In the genomic region with DNA sequence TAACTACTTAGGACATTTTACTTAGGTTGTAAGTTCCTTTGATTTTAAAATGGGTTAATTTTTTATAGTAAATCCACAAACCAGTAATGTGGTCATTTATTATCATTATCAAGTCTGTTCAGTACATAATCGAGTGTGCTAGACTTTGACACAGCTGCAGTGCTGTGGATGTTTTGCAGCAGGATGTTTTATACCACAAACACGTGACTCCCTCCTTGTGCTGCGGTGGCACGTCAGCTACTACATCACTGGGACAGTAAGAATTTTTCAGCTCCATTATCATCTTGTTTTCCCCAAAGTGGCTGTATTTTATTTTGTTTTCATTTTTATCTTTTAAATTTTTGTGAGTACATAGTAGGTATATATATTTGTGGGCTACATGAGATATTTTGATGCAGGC, we compare ENCODE assay signal across 18 cellular contexts.
DNase-seq lines count a peak whose midpoint lies in the region; ATAC-seq and TF ChIP-seq lines count a peak whose summit lies in the region.
"Had no signal": no experiment of that assay in that cellular context is flagged by ENCODE, and none has a peak within 500 bp of the region (broad histone marks: within the 10 kb centered on the region; RNA-seq: fewer than 3 reads in every experiment).

No MANE protein-coding gene starts in this region.

- H3K4me1 Mint-ChIP-seq in activated CD8-positive, alpha-beta memory T cell treated with anti-CD3 and anti-CD28 coated beads, Interleukin-2, amount 10 ng/mL, durations not matched to agents 7 days and 5 days, result peaks cover 6% of the 10 kb centered on the region
- H3K4me1 Mint-ChIP-seq in CD8-positive, alpha-beta T cell (ENCODE audit: low read depth), result peaks cover 25% of the 10 kb centered on the region
- H3K4me1 Mint-ChIP-seq in naive thymus-derived CD8-positive, alpha-beta T cell, result peaks cover 3 to 16% (median 14%) of the 10 kb centered on the region in 4 donors

- H3K27me3 Mint-ChIP-seq in activated CD8-positive, alpha-beta memory T cell treated with anti-CD3 and anti-CD28 coated beads, Interleukin-2, amount 10 ng/mL, durations not matched to agents 7 days and 5 days, result no peaks in the 10 kb centered on the region
- no peaks in the 10 kb centered on the region for H3K27me3 Mint-ChIP-seq in CD8-positive, alpha-beta T cell (ENCODE audit: low read depth)
- no peaks in the 10 kb centered on the region for H3K27me3 Mint-ChIP-seq in naive thymus-derived CD8-positive, alpha-beta T cell

- intact Hi-C loops in CD8-positive, alpha-beta T cell (cut with DNase I, micrococcal nuclease), result loop anchor here in 1 of 2 experiments (5.0 kb wide), 1 partner anchor 67 kb away; no protein-coding TSS in a partner anchor

- in situ Hi-C loops in G401 (cut with HindIII; ENCODE audit: low sequenced_read_pairs), result no loop called here

- H3K4me3 Mint-ChIP-seq in activated CD8-positive, alpha-beta memory T cell treated with anti-CD3 and anti-CD28 coated beads, Interleukin-2, amount 10 ng/mL, durations not matched to agents 7 days and 5 days, result no peak overlapping the region
- H3K4me3 Mint-ChIP-seq in CD8-positive, alpha-beta T cell, result no peak overlapping the region
- H3K4me3 Mint-ChIP-seq in naive thymus-derived CD8-positive, alpha-beta T cell, result no peak overlapping the region
- H3K4me3 Mint-ChIP-seq: nephron progenitor cell had no signal

- CTCF ChIA-PET in activated CD8-positive, alpha-beta memory T cell treated with anti-CD3 and anti-CD28 coated beads, Interleukin-2, amount 10 ng/mL, durations not matched to agents 7 days and 5 days (lab: Charles Lee), result no interaction called here
- CTCF ChIA-PET in CD8-positive, alpha-beta T cell (lab: Charles Lee), result no interaction called here

- peaks cover 9% of the 10 kb centered on the region for H3K36me3 Mint-ChIP-seq in activated CD8-positive, alpha-beta memory T cell treated with anti-CD3 and anti-CD28 coated beads, Interleukin-2, amount 10 ng/mL, durations not matched to agents 7 days and 5 days
- H3K36me3 Mint-ChIP-seq in CD8-positive, alpha-beta T cell, result peaks cover 46% of the 10 kb centered on the region
- H3K36me3 Mint-ChIP-seq in naive thymus-derived CD8-positive, alpha-beta T cell, result peaks cover 0 to 52% (median 27%) of the 10 kb centered on the region in 3 donors

- no peak overlapping the region for H3K27ac ChIP-seq in CD8-positive, alpha-beta T cell (ENCODE audit: low read depth, low read length)
- H3K27ac ChIP-seq: KMS-11, prostate gland had no signal

- H3K4me3 ChIP-seq in CD8-positive, alpha-beta T cell (ENCODE audit: low read depth, low read length), result no peak overlapping the region
- H3K4me3 ChIP-seq: HAP-1, prostate gland had no signal

- H3K36me3 ChIP-seq in CD8-positive, alpha-beta T cell (ENCODE audit: insufficient read depth, low read length), result no peaks in the 10 kb centered on the region
- H3K36me3 ChIP-seq: HAP-1, prostate gland had no signal

- ATAC-seq in activated CD8-positive, alpha-beta memory T cell treated with anti-CD3 and anti-CD28 coated beads, Interleukin-2, amount 10 ng/mL, durations not matched to agents 7 days and 5 days, result peak; percentile 81
- ATAC-seq in CD8-positive, alpha-beta T cell, result peak; percentile 92
- peak; percentile 41 to 51 for ATAC-seq in activated CD4-positive, CD25-positive, alpha-beta regulatory T cell treated with anti-CD3 and anti-CD28 coated beads, Interleukin-2, amount 50 U/mL, for 24 hours
- peak; percentile 91 to 96 for ATAC-seq in naive thymus-derived CD8-positive, alpha-beta T cell
- ATAC-seq in GM19397 (IDR thresholded peaks at IDR 0.05; ENCODE audit: unreplicated experiment), result no peak

- H3K27ac Mint-ChIP-seq in activated CD8-positive, alpha-beta memory T cell treated with anti-CD3 and anti-CD28 coated beads, Interleukin-2, amount 10 ng/mL, durations not matched to agents 7 days and 5 days, result no peak overlapping the region
- H3K27ac Mint-ChIP-seq in CD8-positive, alpha-beta T cell, result no peak overlapping the region
- H3K27ac Mint-ChIP-seq in naive thymus-derived CD8-positive, alpha-beta T cell, result peak overlapping the region in 7 of 10 donors; percentile 12 to 75 (median 63)
- H3K27ac Mint-ChIP-seq: nephron progenitor cell had no signal

- H3K27me3 ChIP-seq in CD8-positive, alpha-beta T cell (ENCODE audit: insufficient read depth, low read length), result no peaks in the 10 kb centered on the region

- POLR2A ChIA-PET in CD8-positive, alpha-beta T cell (lab: Charles Lee), result interaction anchor here (0.6 kb wide), 1 partner anchor 465 kb away, joined by 3 read pairs; no protein-coding TSS in a partner anchor
- POLR2A ChIA-PET in naive thymus-derived CD8-positive, alpha-beta T cell (lab: Charles Lee), result no interaction called here

- no peaks in the 10 kb centered on the region for H3K9me3 ChIP-seq in CD8-positive, alpha-beta T cell (ENCODE audit: low read length)
- H3K9me3 ChIP-seq: HAP-1, prostate gland had no signal

- peaks cover 5% of the 10 kb centered on the region for H3K4me1 ChIP-seq in CD8-positive, alpha-beta T cell (ENCODE audit: insufficient read depth, low read length)
- H3K4me1 ChIP-seq: HAP-1, prostate gland had no signal

- TF ChIP-seq CTCF in CD8-positive, alpha-beta T cell (IDR thresholded peaks at IDR 0.05), result no peak

- no peaks in the 10 kb centered on the region for H3K9me3 Mint-ChIP-seq in activated CD8-positive, alpha-beta memory T cell treated with anti-CD3 and anti-CD28 coated beads, Interleukin-2, amount 10 ng/mL, durations not matched to agents 7 days and 5 days (ENCODE audit: low read depth)
- no peaks in the 10 kb centered on the region for H3K9me3 Mint-ChIP-seq in CD8-positive, alpha-beta T cell
- no peaks in the 10 kb centered on the region for H3K9me3 Mint-ChIP-seq in naive thymus-derived CD8-positive, alpha-beta T cell

- DNase-seq in activated CD8-positive, alpha-beta memory T cell treated with anti-CD3 and anti-CD28 coated beads, Interleukin-2, amount 10 ng/mL, durations not matched to agents 7 days and 5 days, result peak; percentile 66
- DNase-seq in activated CD8-positive, alpha-beta memory T cell treated with anti-CD3 and anti-CD28 coated beads, Interleukin-2, amount 50 U/mL, for 48 hours, result no peak
- DNase-seq in CD8-positive, alpha-beta T cell, result peak in 6 of 7 experiments; percentile 16 to 61 (median 46)
- DNase-seq in naive thymus-derived CD8-positive, alpha-beta T cell, result peak in 6 of 10 donors; percentile 7 to 42 (median 26)
- DNase-seq in G401 (ENCODE audit: low spot score), result no peak
- no peak for DNase-seq in NCI-H524 (lab: John Stamatoyannopoulos, UW)
- DNase-seq: ACHN, head of caudate nucleus, mammary epithelial cell, NCI-H1105, NCI-H510A treated with DMSO at 0.1 percent for 48 hours, nephron progenitor cell, SIG-M5 had no signal

Comparison
In these comparisons a context has a peak if more than half of its experiments do, and no peak if none do; other contexts are left out.
1. DNase-seq: peak in activated CD8-positive, alpha-beta memory T cell treated with anti-CD3 and anti-CD28 coated beads, Interleukin-2, amount 10 ng/mL, durations not matched to agents 7 days and 5 days (single experiment), CD8-positive, alpha-beta T cell (6 of 7) and naive thymus-derived CD8-positive, alpha-beta T cell (6 of 10); none in activated CD8-positive, alpha-beta memory T cell treated with anti-CD3 and anti-CD28 coated beads, Interleukin-2, amount 50 U/mL, for 48 hours (single experiment), G401 (single experiment) and NCI-H524 (0 of 2).
2. H3K27ac Mint-ChIP-seq: peak in naive thymus-derived CD8-positive, alpha-beta T cell (7 of 10); none in activated CD8-positive, alpha-beta memory T cell treated with anti-CD3 and anti-CD28 coated beads, Interleukin-2, amount 10 ng/mL, durations not matched to agents 7 days and 5 days (single experiment) and CD8-positive, alpha-beta T cell (single experiment).